ENCODE assay signal across 8 cellular contexts in the genomic region with DNA sequence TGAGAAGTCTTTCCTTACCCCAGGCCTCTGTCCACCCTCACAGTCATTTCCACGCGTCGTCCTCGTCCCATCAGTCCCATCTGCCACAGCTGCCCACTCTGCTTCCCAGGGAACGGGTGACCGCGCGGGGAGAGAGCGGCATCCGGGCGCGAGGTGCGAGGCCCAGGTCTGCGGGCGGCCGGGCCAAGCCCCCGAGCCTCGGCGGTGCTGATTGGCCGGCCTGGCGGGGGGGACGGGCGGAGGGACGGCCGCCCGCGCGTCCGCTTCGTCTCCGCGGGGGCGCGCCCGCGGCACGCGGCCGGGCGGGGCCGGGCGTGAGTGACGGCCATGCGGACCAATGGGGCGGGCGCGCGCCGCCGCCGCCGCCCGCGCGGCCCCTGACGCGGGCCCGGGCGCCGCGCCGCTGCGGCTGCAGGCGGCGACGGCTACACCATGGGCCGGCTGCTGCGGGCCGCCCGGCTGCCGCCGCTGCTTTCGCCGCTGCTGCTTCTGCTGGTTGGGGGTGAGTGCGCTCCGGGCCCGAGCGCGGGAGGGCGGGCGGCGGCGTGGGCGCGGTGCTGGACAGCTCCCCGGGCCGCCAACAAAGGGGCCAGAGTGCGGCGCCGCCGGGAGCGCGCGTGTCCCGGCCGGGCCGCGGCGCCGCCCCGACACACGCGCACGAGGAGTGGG. TPM values are rescaled to one million over a fixed set of nuclear protein-coding genes. Genes with fewer than 3 reads are reported as not detected.
DNase-seq lines count a peak whose midpoint lies in the region; ATAC-seq and TF ChIP-seq lines count a peak whose summit lies in the region.

PODXL2 (plus strand) TSS at position 398 of the 669 bp plus-strand sequence; CDS start at position 433, 35 bp downstream.

- H3K27me3 Mint-ChIP-seq in activated T-helper 1 cell treated with anti-CD3 and anti-CD28 coated beads, Interleukin-12 subunit alpha, Interleukin-12 subunit beta, Interleukin-2, Interleukin-4 antibody, amounts not matched to agents 30 ng/mL and 10 ng/mL and 1 ng/mL, durations not matched to agents 14 hours and 24 hours and 36 hours (ENCODE audit: insufficient read depth), result peaks cover 55% of the 10 kb centered on the region
- H3K27me3 Mint-ChIP-seq in naive thymus-derived CD4-positive, alpha-beta T cell, result peaks cover 12 to 63% (median 32%) of the 10 kb centered on the region in 5 donors

- peak within 1 kb of the TSS; percentile 36 for H3K4me3 ChIP-seq in fibroblast of pulmonary artery (replicated peaks; ENCODE audit: low read depth, low read length)
- H3K4me3 ChIP-seq in naive thymus-derived CD4-positive, alpha-beta T cell (ENCODE audit: low read length), result peak within 1 kb of the TSS; percentile 62
- peak within 1 kb of the TSS in 1 of 3 donors; percentile 34 for H3K4me3 ChIP-seq in thyroid gland (replicated peaks in 1 of 3)

- TF ChIP-seq CTCF in fibroblast of pulmonary artery (IDR thresholded peaks at IDR 0.05; ENCODE audit: low read length, missing control alignments) (no peak), thyroid gland (IDR thresholded peaks at IDR 0.05) (no peak)

- no peak within 1 kb of the TSS for H3K27ac ChIP-seq in naive thymus-derived CD4-positive, alpha-beta T cell (ENCODE audit: low read depth, low read length)
- H3K27ac ChIP-seq in thyroid gland, result no peak within 1 kb of the TSS

- POLR2A ChIA-PET in naive thymus-derived CD4-positive, alpha-beta T cell (lab: Charles Lee), result interaction anchor here (2.3 kb wide), 1 partner anchor 30 kb away, joined by 16 read pairs; the partner anchor contains the start of gene MCM2

- intact Hi-C loops in activated T-helper 1 cell treated with anti-CD3 and anti-CD28 coated beads, Interleukin-12 subunit alpha, Interleukin-12 subunit beta, Interleukin-2, Interleukin-4 antibody, amounts not matched to agents 30 ng/mL and 10 ng/mL and 1 ng/mL, durations not matched to agents 14 hours and 24 hours and 36 hours (cut with micrococcal nuclease), result loop anchor here (2.0 kb wide), 3 partner anchors 30 to 44 kb away; partner anchors contain the start of genes ABTB1, MCM2 and TPRA1
- intact Hi-C loops in naive thymus-derived CD4-positive, alpha-beta T cell (cut with micrococcal nuclease), result loop anchor here (1.0 to 2.0 kb wide), 5 partner anchors 8 to 44 kb away; partner anchors contain the start of genes MCM2 (in 2 of the 2), ABTB1 (in 1 of the 2) and TPRA1 (in 1 of the 2)
- intact Hi-C loops in thyroid gland (cut with DNase I), result no loop called here

- no peaks in the 10 kb centered on the region for H3K9me3 ChIP-seq in naive thymus-derived CD4-positive, alpha-beta T cell (ENCODE audit: control insufficient read depth in 2 of 3, low read length in 3 of 3)
- H3K9me3 ChIP-seq in thyroid gland, result no peaks in the 10 kb centered on the region

- no peaks in the 10 kb centered on the region for H3K36me3 ChIP-seq in naive thymus-derived CD4-positive, alpha-beta T cell (ENCODE audit: control insufficient read depth in 2 of 3, insufficient read depth in 3 of 3, low read length in 3 of 3)
- no peaks in the 10 kb centered on the region for H3K36me3 ChIP-seq in thyroid gland

- peaks cover 3% of the 10 kb centered on the region for H3K36me3 Mint-ChIP-seq in activated T-helper 1 cell treated with anti-CD3 and anti-CD28 coated beads, Interleukin-12 subunit alpha, Interleukin-12 subunit beta, Interleukin-2, Interleukin-4 antibody, amounts not matched to agents 30 ng/mL and 10 ng/mL and 1 ng/mL, durations not matched to agents 14 hours and 24 hours and 36 hours (ENCODE audit: low read depth)
- H3K36me3 Mint-ChIP-seq in naive thymus-derived CD4-positive, alpha-beta T cell, result peaks cover 0 to 11% (median 0%) of the 10 kb centered on the region in 5 donors

- peak within 1 kb of the TSS; percentile 83 for H3K4me3 Mint-ChIP-seq in activated T-helper 1 cell treated with anti-CD3 and anti-CD28 coated beads, Interleukin-12 subunit alpha, Interleukin-12 subunit beta, Interleukin-2, Interleukin-4 antibody, amounts not matched to agents 30 ng/mL and 10 ng/mL and 1 ng/mL, durations not matched to agents 14 hours and 24 hours and 36 hours
- peak within 1 kb of the TSS; percentile 86 to 99 (median 90) for H3K4me3 Mint-ChIP-seq in naive thymus-derived CD4-positive, alpha-beta T cell

- peak in 8 of 14 donors; percentile 13 to 76 (median 42) for DNase-seq in C1 segment of cervical spinal cord (lab: John Stamatoyannopoulos, UW)
- DNase-seq in NCI-H345 treated with DMSO at 0.1 percent for 48 hours (lab: John Stamatoyannopoulos, UW; ENCODE audit: unreplicated experiment), result peak; percentile 13
- peak; percentile 12 for DNase-seq in activated T-helper 1 cell treated with anti-CD3 and anti-CD28 coated beads, Interleukin-12 subunit alpha, Interleukin-12 subunit beta, Interleukin-2, Interleukin-4 antibody, amounts not matched to agents 30 ng/mL and 10 ng/mL and 1 ng/mL, durations not matched to agents 14 hours and 24 hours and 36 hours (ENCODE audit: low spot score)
- peak; percentile 58 for DNase-seq in fibroblast of pulmonary artery (ENCODE audit: low read depth)
- peak in 8 of 9 donors; percentile 8 to 64 (median 27) for DNase-seq in naive thymus-derived CD4-positive, alpha-beta T cell
- peak; percentile 59 to 67 for DNase-seq in thyroid gland
- DNase-seq in NK-92 treated with Interleukin-12 subunit alpha and Interleukin-12 subunit beta, amount 100 ng/mL, for 24 hours (lab: John Stamatoyannopoulos, UW), result no peak

- peak; percentile 60 for ATAC-seq in GM19351 (IDR thresholded peaks at IDR 0.05; ENCODE audit: unreplicated experiment)
- ATAC-seq in naive thymus-derived CD4-positive, alpha-beta T cell, result peak; percentile 63

- H3K4me1 Mint-ChIP-seq in activated T-helper 1 cell treated with anti-CD3 and anti-CD28 coated beads, Interleukin-12 subunit alpha, Interleukin-12 subunit beta, Interleukin-2, Interleukin-4 antibody, amounts not matched to agents 30 ng/mL and 10 ng/mL and 1 ng/mL, durations not matched to agents 14 hours and 24 hours and 36 hours (ENCODE audit: low read depth), result peaks cover 16% of the 10 kb centered on the region
- H3K4me1 Mint-ChIP-seq in naive thymus-derived CD4-positive, alpha-beta T cell, result peaks cover 11 to 37% (median 27%) of the 10 kb centered on the region in 7 donors

- peaks cover 0 to 3% of the 10 kb centered on the region in 2 donors for H3K27me3 ChIP-seq in naive thymus-derived CD4-positive, alpha-beta T cell (ENCODE audit: control insufficient read depth in 2 of 2, insufficient read depth in 2 of 2, low read length in 2 of 2)
- H3K27me3 ChIP-seq in thyroid gland, result no peaks in the 10 kb centered on the region

- 26 to 34% methylated on average over 7 to 13 of the region's 104 CpGs for WGBS in thyroid gland, 2 donors

- CTCF ChIA-PET in naive thymus-derived CD4-positive, alpha-beta T cell (lab: Charles Lee), result interaction anchor here (1.3 kb wide), 1 partner anchor 54 kb away, joined by 3 read pairs; no protein-coding TSS in a partner anchor

- peaks cover 10 to 15% of the 10 kb centered on the region in 2 donors for H3K4me1 ChIP-seq in naive thymus-derived CD4-positive, alpha-beta T cell (ENCODE audit: control insufficient read depth in 2 of 2, insufficient read depth in 2 of 2, low read length in 2 of 2)
- peaks cover 6 to 7% of the 10 kb centered on the region in 2 donors for H3K4me1 ChIP-seq in thyroid gland

- no peaks in the 10 kb centered on the region for H3K9me3 Mint-ChIP-seq in activated T-helper 1 cell treated with anti-CD3 and anti-CD28 coated beads, Interleukin-12 subunit alpha, Interleukin-12 subunit beta, Interleukin-2, Interleukin-4 antibody, amounts not matched to agents 30 ng/mL and 10 ng/mL and 1 ng/mL, durations not matched to agents 14 hours and 24 hours and 36 hours
- no peaks in the 10 kb centered on the region for H3K9me3 Mint-ChIP-seq in naive thymus-derived CD4-positive, alpha-beta T cell

- peak within 1 kb of the TSS; percentile 62 for H3K27ac Mint-ChIP-seq in activated T-helper 1 cell treated with anti-CD3 and anti-CD28 coated beads, Interleukin-12 subunit alpha, Interleukin-12 subunit beta, Interleukin-2, Interleukin-4 antibody, amounts not matched to agents 30 ng/mL and 10 ng/mL and 1 ng/mL, durations not matched to agents 14 hours and 24 hours and 36 hours
- peak within 1 kb of the TSS; percentile 36 to 86 (median 72) for H3K27ac Mint-ChIP-seq in naive thymus-derived CD4-positive, alpha-beta T cell

- TF ChIP-seq POLR2A in thyroid gland (IDR thresholded peaks at IDR 0.05), result no peak

RNA-seq across cellular contexts. Expression of gene PODXL2, which starts in this region (rescaled TPM):
- 9.7 and 10.3 TPM in 2 replicates for total RNA-seq in activated T-helper 1 cell treated with anti-CD3 and anti-CD28 coated beads, Interleukin-12 subunit alpha, Interleukin-12 subunit beta, Interleukin-2, Interleukin-4 antibody, amounts not matched to agents 30 ng/mL and 10 ng/mL and 1 ng/mL, durations not matched to agents 14 hours and 24 hours and 36 hours
- total RNA-seq in naive thymus-derived CD4-positive, alpha-beta T cell, result 1 to 10 TPM; 2.2 to 5.5 (median 3.6) TPM
- 1 to 10 TPM; 3.0 to 6.5 TPM for polyA plus RNA-seq in naive thymus-derived CD4-positive, alpha-beta T cell
- total RNA-seq in thyroid gland, result 1 to 10 TPM; 3.2 to 9.4 (median 8.0) TPM
